In the genomic region with DNA sequence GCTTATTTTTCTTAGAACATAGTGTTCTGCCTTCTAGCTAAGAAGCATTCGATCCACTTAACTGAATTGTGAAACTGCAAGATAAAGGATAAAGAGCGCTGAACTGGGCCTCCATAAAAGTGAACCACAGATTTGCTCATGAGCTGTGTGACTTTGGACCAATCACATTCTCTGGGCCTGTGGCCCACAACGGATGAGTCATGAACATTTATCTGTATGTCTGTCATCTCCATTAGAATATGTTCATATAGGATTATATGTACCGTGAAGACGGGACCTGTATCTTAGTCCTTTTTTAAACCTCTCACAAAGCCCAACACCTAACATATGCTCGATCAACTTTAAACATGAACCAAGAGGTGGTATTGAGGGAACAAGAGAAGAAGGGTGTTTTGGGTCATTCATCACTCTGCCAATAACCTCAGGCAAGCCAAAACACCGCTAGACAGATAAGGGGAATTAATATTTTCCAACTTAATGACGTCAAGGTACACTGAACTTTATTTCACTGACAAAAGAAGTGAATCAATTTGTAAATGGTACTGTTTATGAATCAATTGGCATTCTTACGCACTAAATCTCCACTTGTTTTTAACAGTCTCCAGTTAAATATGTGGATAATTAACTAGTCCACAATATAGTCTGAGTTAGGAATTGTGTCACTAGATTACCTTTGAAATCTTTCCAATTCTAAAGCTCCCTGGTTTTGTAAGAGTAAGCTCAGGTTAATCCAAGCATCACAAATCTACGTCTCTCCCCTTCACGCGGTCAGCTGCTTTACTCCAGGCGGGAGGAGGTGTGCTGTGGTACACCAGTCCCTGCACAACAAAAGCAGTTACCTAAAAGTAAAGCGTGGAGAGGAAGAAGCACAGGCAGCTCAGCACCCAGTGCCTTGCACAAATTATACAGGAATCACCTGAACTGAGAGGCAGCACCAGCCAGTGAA, we compare ENCODE assay signal across 8 cellular contexts.
DNase-seq lines count a peak whose midpoint lies in the region; ATAC-seq lines count a peak whose summit lies in the region.

No MANE protein-coding gene starts in this region.

- peak; percentile 19 for DNase-seq in NCI-H2171 treated with DMSO at 0.1 percent for 48 hours (lab: John Stamatoyannopoulos, UW)
- no peak for DNase-seq in NCI-H2171 (lab: John Stamatoyannopoulos, UW)
- DNase-seq in SW 1271 (lab: John Stamatoyannopoulos, UW), result peak; percentile 48 to 73
- peak; percentile 60 for DNase-seq in astrocyte of the hippocampus (ENCODE audit: low read depth, low spot score)
- DNase-seq in iris pigment epithelial cell (ENCODE audit: low read depth), result peak; percentile 98
- DNase-seq in stimulated activated CD4-positive, alpha-beta T cell treated with anti-CD3 and anti-CD28 coated beads, Interleukin-2, amount 100 ng/mL, for 24 hours, result peak; percentile 40 to 54
- DNase-seq in amniotic stem cell (lab: John Stamatoyannopoulos, UW), result no peak

- ATAC-seq in HG02938 (IDR thresholded peaks at IDR 0.05; ENCODE audit: unreplicated experiment), result no peak

Comparison
In these comparisons a context has a peak if more than half of its experiments do, and no peak if none do; other contexts are left out.
1. DNase-seq: peak in NCI-H2171 treated with DMSO at 0.1 percent for 48 hours (single experiment), SW 1271 (2 of 2), astrocyte of the hippocampus (single experiment), iris pigment epithelial cell (single experiment) and stimulated activated CD4-positive, alpha-beta T cell treated with anti-CD3 and anti-CD28 coated beads, Interleukin-2, amount 100 ng/mL, for 24 hours (2 of 2); none in NCI-H2171 (single experiment) and amniotic stem cell (single experiment).